ENCODE assay signal across 23 cellular contexts in the genomic region with DNA sequence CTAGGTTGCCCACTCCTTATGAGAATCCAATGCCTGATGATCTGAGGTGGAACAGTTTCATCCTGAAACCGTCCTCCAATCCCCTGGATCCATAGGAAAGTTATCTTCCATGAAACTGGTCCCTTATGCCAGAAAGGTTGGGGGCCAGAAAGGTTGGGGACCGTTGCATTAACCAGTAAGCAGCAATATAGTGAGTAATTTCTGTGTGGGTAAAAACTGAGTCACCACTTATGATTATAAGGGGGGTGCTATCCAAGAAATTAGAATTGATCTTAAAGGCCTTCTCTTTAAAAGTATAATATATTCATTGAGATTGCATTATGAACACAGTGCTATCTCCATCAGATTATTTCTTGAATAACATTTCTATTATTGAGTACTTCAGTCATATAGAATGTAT.
DNase-seq lines count a peak whose midpoint lies in the region; ATAC-seq and TF ChIP-seq lines count a peak whose summit lies in the region.
"Had no signal": no experiment of that assay in that cellular context is flagged by ENCODE, and none has a peak within 500 bp of the region (broad histone marks: within the 10 kb centered on the region; RNA-seq: fewer than 3 reads in every experiment).

No MANE protein-coding gene starts in this region.

- ATAC-seq in activated T-cell treated with anti-CD3 and anti-CD28 coated beads, Interleukin-2, amount 50 U/mL, for 72 hours (replicated peaks in 1 of 2) = no peak
- ATAC-seq in natural killer cell = no peak
- ATAC-seq in HG02588 (IDR thresholded peaks at IDR 0.05; ENCODE audit: unreplicated experiment) = no peak

- intact Hi-C loops in natural killer cell (cut with micrococcal nuclease) = no loop called here

- peak overlapping the region; percentile 84 for H3K27ac Mint-ChIP-seq in activated T-cell treated with anti-CD3 and anti-CD28 coated beads, Interleukin-2, amount 50 U/mL, for 72 hours
- peak overlapping the region; percentile 50 to 81 for H3K27ac Mint-ChIP-seq in natural killer cell
- H3K27ac Mint-ChIP-seq: nephron progenitor cell had no signal

- peaks cover 10 to 16% of the 10 kb centered on the region in 2 donors for H3K36me3 Mint-ChIP-seq in activated T-cell treated with anti-CD3 and anti-CD28 coated beads, Interleukin-2, amount 50 U/mL, for 72 hours (ENCODE audit: insufficient read depth in 2 of 2)
- H3K36me3 Mint-ChIP-seq in natural killer cell = peaks cover 12% of the 10 kb centered on the region

- DNase-seq in activated T-cell treated with anti-CD3 and anti-CD28 coated beads, Interleukin-2, amount 50 U/mL, for 72 hours = no peak
- no peak for DNase-seq in activated T-cell treated with anti-CD3 and anti-CD28 coated beads for 4 hours
- peak; percentile 33 for DNase-seq in EL
- no peak for DNase-seq in natural killer cell
- no peak for DNase-seq in HT-29 (ENCODE audit: low spot score)
- no peak for DNase-seq in DMS79 (lab: John Stamatoyannopoulos, UW)
- DNase-seq: ACHN; amygdala; cortex of kidney; NCI-H1694 treated with DMSO at 0.1 percent for 48 hours; NCI-H2171; NCI-H524; nephron progenitor cell; PC-9; SHP77 treated with DMSO at 0.1 percent for 48 hours; stimulated activated CD4-positive, alpha-beta T cell treated with anti-CD3 and anti-CD28 coated beads, Interleukin-4, amount 100 ng/mL, for 1 hour; stimulated activated naive CD4-positive, alpha-beta T cell had no signal

- peak overlapping the region; percentile 40 for H3K27ac ChIP-seq in VCaP
- H3K27ac ChIP-seq: BLaER1 treated with 17β-estradiol and CSF1 and Interleukin-3, amounts not matched to agents 10 nM and 100 nM; KMS-11; parathyroid adenoma; PC-9; right atrium auricular region had no signal

- TF ChIP-seq CTCF in VCaP (conservative IDR thresholded peaks at IDR 0.05) (no peak), natural killer cell (IDR thresholded peaks at IDR 0.05) (no peak)

- no peaks in the 10 kb centered on the region for H3K27me3 Mint-ChIP-seq in activated T-cell treated with anti-CD3 and anti-CD28 coated beads, Interleukin-2, amount 50 U/mL, for 72 hours (ENCODE audit: low read depth)
- H3K27me3 Mint-ChIP-seq in natural killer cell (ENCODE audit: low read depth in 2 of 2) = no peaks in the 10 kb centered on the region

- peaks cover 53% of the 10 kb centered on the region for H3K4me1 Mint-ChIP-seq in activated T-cell treated with anti-CD3 and anti-CD28 coated beads, Interleukin-2, amount 50 U/mL, for 72 hours (ENCODE audit: low read depth)
- H3K4me1 Mint-ChIP-seq in natural killer cell = peaks cover 26 to 29% of the 10 kb centered on the region in 2 donors
- H3K4me1 Mint-ChIP-seq: nephron progenitor cell had no signal

- H3K9me3 Mint-ChIP-seq in activated T-cell treated with anti-CD3 and anti-CD28 coated beads, Interleukin-2, amount 50 U/mL, for 72 hours = no peaks in the 10 kb centered on the region
- no peaks in the 10 kb centered on the region for H3K9me3 Mint-ChIP-seq in natural killer cell
- H3K9me3 Mint-ChIP-seq: nephron progenitor cell had no signal

- H3K4me3 Mint-ChIP-seq in activated T-cell treated with anti-CD3 and anti-CD28 coated beads, Interleukin-2, amount 50 U/mL, for 72 hours = peak overlapping the region in 1 of 2 donors; percentile 48
- no peak overlapping the region for H3K4me3 Mint-ChIP-seq in natural killer cell
- H3K4me3 Mint-ChIP-seq: nephron progenitor cell had no signal
